21 cellular contexts compared by ENCODE assay signal in genomic region chr17:62101519-62101918, GRCh38.
"Had no signal": no experiment of that assay in that cellular context is flagged by ENCODE, and none has a peak within 500 bp of the region (broad histone marks: within the 10 kb centered on the region; RNA-seq: fewer than 3 reads in every experiment).

No MANE protein-coding gene starts in this region.

- H3K27me3 ChIP-seq: gastrocnemius medialis, stomach, thyroid gland had no signal

- ATAC-seq: esophagus mucosa; gastrocnemius medialis; lower lobe of right lung; natural killer cell treated with Interleukin-12 subunit alpha and Interleukin-12 subunit beta and Interleukin-15 and Interleukin-18, amount 100 ng/mL, for 72 hours; sciatic nerve; stimulated activated effector memory CD8-positive, alpha-beta T cell treated with anti-CD3 and anti-CD28 coated beads, Interleukin-12 subunit alpha, Interleukin-12 subunit beta, amount 100 ng/mL, for 72 hours had no signal

- H3K4me1 ChIP-seq: gastrocnemius medialis, left ventricle myocardium inferior, lower lobe of right lung, parathyroid adenoma, thyroid gland had no signal

- H3K27ac ChIP-seq: epithelial cell of prostate, gastrocnemius medialis, left ventricle myocardium inferior, lower lobe of right lung, parathyroid adenoma, stomach, thyroid gland had no signal

- H3K36me3 ChIP-seq: gastrocnemius medialis, left ventricle myocardium inferior, lower lobe of right lung, stomach, thyroid gland had no signal

- H3K4me3 ChIP-seq: gastrocnemius medialis, left ventricle myocardium inferior, lower lobe of right lung, stomach, thyroid gland had no signal

- H3K9me3 ChIP-seq: gastrocnemius medialis, left ventricle myocardium inferior, lower lobe of right lung, stomach, thyroid gland had no signal

- DNase-seq: cerebellar nuclear complex; effector CD8-positive, alpha-beta T cell; endodermal cell; foreskin fibroblast; gastrocnemius medialis; head of caudate nucleus; kidney; left ventricle myocardium inferior; lower lobe of right lung; naive B cell; stimulated activated CD4-positive, alpha-beta T cell treated with anti-CD3 and anti-CD28 coated beads, Interleukin-2, amount 100 ng/mL, for 24 hours; stimulated activated CD4-positive, alpha-beta T cell treated with anti-CD3 and anti-CD28 coated beads, Interleukin-4, amount 100 ng/mL, for 24 hours; stimulated activated naive CD4-positive, alpha-beta T cell treated with Interleukin-2 at 50 U/mL for 16 hours; stomach; thyroid gland had no signal
